24 cellular contexts compared by ENCODE assay signal in genomic region chr1:89737985-89738510, GRCh38.
DNase-seq lines count a peak whose midpoint lies in the region; ATAC-seq, FAIRE-seq and TF ChIP-seq lines count a peak whose summit lies in the region.
"Had no signal": no experiment of that assay in that cellular context is flagged by ENCODE, and none has a peak within 500 bp of the region (broad histone marks: within the 10 kb centered on the region; RNA-seq: fewer than 3 reads in every experiment).

No MANE protein-coding gene starts in this region.

- no peak overlapping the region for H3K4me3 ChIP-seq in CD8-positive, alpha-beta memory T cell (ENCODE audit: low read length)
- H3K4me3 ChIP-seq in mesenchymal stem cell (ENCODE audit: insufficient read depth in 1 of 2, low read depth in 1 of 2, low read length in 2 of 2) (no peak overlapping the region), HepG2 (replicated peaks in 1 of 3; ENCODE audit: insufficient read depth in 1 of 3, low read depth in 2 of 3, low read length in 3 of 3) (no peak overlapping the region)
- H3K4me3 ChIP-seq: GM23338, neural progenitor cell, right atrium auricular region, SJCRH30, spleen, uterus had no signal

- BruUV-seq in HepG2 (replicated peaks; lab: Mats Ljungman, UMichigan), result no TSS peak

- H4K91ac ChIP-seq in mesenchymal stem cell (ENCODE audit: low read length), result no peak overlapping the region

- CTCF ChIA-PET in activated CD4-positive, alpha-beta T cell treated with anti-CD3 and anti-CD28 coated beads for 36 hours (lab: Charles Lee), result interaction anchor here (1.1 kb wide), 2 partner anchors 10 to 58 kb away, joined by 3 read pairs; no protein-coding TSS in a partner anchor
- CTCF ChIA-PET in CD8-positive, alpha-beta memory T cell (lab: Charles Lee), result no interaction called here
- CTCF ChIA-PET in HepG2 (lab: Yijun Ruan, JAX; ENCODE audit: low intra/inter-chr PET ratio, low total read pairs), result no interaction called here

- H2BK12ac ChIP-seq in mesenchymal stem cell (ENCODE audit: low read length in 2 of 2), result peak overlapping the region in 1 of 2 experiments; percentile 7

- H2AFZ ChIP-seq in mesenchymal stem cell (ENCODE audit: low read depth, low read length) (no peak overlapping the region), HepG2 (ENCODE audit: low read length) (no peak overlapping the region)
- H2AFZ ChIP-seq: GM23338, neural progenitor cell had no signal

- POLR2A ChIA-PET in activated CD4-positive, alpha-beta T cell treated with anti-CD3 and anti-CD28 coated beads for 36 hours (lab: Charles Lee), result interaction anchor here (0.6 kb wide), 1 partner anchor 10 kb away, joined by 4 read pairs; no protein-coding TSS in a partner anchor
- POLR2A ChIA-PET in CD8-positive, alpha-beta memory T cell (lab: Charles Lee), result no interaction called here
- POLR2A ChIA-PET in HepG2 (lab: Yijun Ruan, JAX), result no interaction called here

- no peak overlapping the region for H3K4ac ChIP-seq in mesenchymal stem cell (ENCODE audit: low read depth in 1 of 2, low read length in 2 of 2)

- no peaks in the 10 kb centered on the region for H3K27me3 ChIP-seq in CD8-positive, alpha-beta memory T cell (ENCODE audit: insufficient read depth, low read length, poor library complexity, severe bottlenecking)
- no peaks in the 10 kb centered on the region for H3K27me3 ChIP-seq in mesenchymal stem cell (ENCODE audit: control insufficient read depth in 1 of 2, insufficient read depth in 1 of 2, low read length in 2 of 2)
- H3K27me3 ChIP-seq in HepG2 (ENCODE audit: control insufficient read depth in 1 of 2, insufficient read depth in 2 of 2, low read length in 2 of 2), result peaks cover 0 to 9% of the 10 kb centered on the region in 2 experiments; a peak in 3 of 5 replicates
- H3K27me3 ChIP-seq: neural progenitor cell, right atrium auricular region, SJCRH30, spleen, uterus had no signal

- TF ChIP-seq CTCF in HepG2 (CRISPR knock-in tag; IDR thresholded peaks at IDR 0.05), result no peak

- peak overlapping the region; percentile 9 for H3K4me3 Mint-ChIP-seq in activated CD4-positive, alpha-beta T cell treated with anti-CD3 and anti-CD28 coated beads for 36 hours
- no peak overlapping the region for H3K4me3 Mint-ChIP-seq in CD8-positive, alpha-beta memory T cell
- peak overlapping the region; percentile 54 for H3K4me3 Mint-ChIP-seq in activated naive CD8-positive, alpha-beta T cell
- H3K4me3 Mint-ChIP-seq: GM23338, neural progenitor cell had no signal

- H3K79me1 ChIP-seq in mesenchymal stem cell (replicated peaks; ENCODE audit: low read length, poor library complexity, severe bottlenecking), result no peaks in the 10 kb centered on the region

- no peak overlapping the region for H3K14ac ChIP-seq in mesenchymal stem cell (ENCODE audit: low read length in 2 of 2)

- no peak overlapping the region for H4K8ac ChIP-seq in mesenchymal stem cell (ENCODE audit: low read length)

- ATAC-seq in activated CD4-positive, alpha-beta T cell treated with anti-CD3 and anti-CD28 coated beads for 36 hours, result no peak
- no peak for ATAC-seq in HepG2

- no peak overlapping the region for H2BK15ac ChIP-seq in mesenchymal stem cell (ENCODE audit: low read depth, poor library complexity, severe bottlenecking)

- H2BK5ac ChIP-seq in mesenchymal stem cell (ENCODE audit: low read depth, low read length, poor library complexity, severe bottlenecking), result no peak overlapping the region

- H2AK5ac ChIP-seq in mesenchymal stem cell (ENCODE audit: low read length, severe bottlenecking), result no peak overlapping the region

- TF ChIP-seq RAD21 in HepG2 (CRISPR knock-in tag; IDR thresholded peaks at IDR 0.05), result no peak

- H3K79me2 ChIP-seq in HepG2 (ENCODE audit: insufficient read depth, low read length), result no peaks in the 10 kb centered on the region

- H3K36me3 ChIP-seq in CD8-positive, alpha-beta memory T cell (ENCODE audit: insufficient read depth, low read length), result no peaks in the 10 kb centered on the region
- no peaks in the 10 kb centered on the region for H3K36me3 ChIP-seq in mesenchymal stem cell (ENCODE audit: control insufficient read depth in 1 of 2, insufficient read depth in 2 of 2, low read depth in 1 of 2, low read length in 2 of 2)
- no peaks in the 10 kb centered on the region for H3K36me3 ChIP-seq in HepG2 (replicated peaks in 1 of 2; ENCODE audit: control insufficient read depth in 1 of 2, insufficient read depth in 2 of 2, low read length in 2 of 2)
- H3K36me3 ChIP-seq: neural progenitor cell, right atrium auricular region, SJCRH30, spleen, uterus had no signal

- peak overlapping the region; percentile 21 for H3K27ac Mint-ChIP-seq in activated CD4-positive, alpha-beta T cell treated with anti-CD3 and anti-CD28 coated beads for 36 hours
- H3K27ac Mint-ChIP-seq in CD8-positive, alpha-beta memory T cell, result peak overlapping the region in 5 of 8 donors; percentile 11 to 74 (median 53)
- peak overlapping the region; percentile 88 for H3K27ac Mint-ChIP-seq in activated naive CD8-positive, alpha-beta T cell
- H3K27ac Mint-ChIP-seq: GM23338, neural progenitor cell had no signal

- H3K27me3 Mint-ChIP-seq in activated CD4-positive, alpha-beta T cell treated with anti-CD3 and anti-CD28 coated beads for 36 hours, result no peaks in the 10 kb centered on the region
- no peaks in the 10 kb centered on the region for H3K27me3 Mint-ChIP-seq in CD8-positive, alpha-beta memory T cell
- no peaks in the 10 kb centered on the region for H3K27me3 Mint-ChIP-seq in activated naive CD8-positive, alpha-beta T cell

- H2BK120ac ChIP-seq in mesenchymal stem cell (ENCODE audit: low read depth, low read length), result no peak overlapping the region

- TF ChIP-seq EP300 in HepG2 (IDR thresholded peaks at IDR 0.05; ENCODE audit: low read depth in 2 of 2, low read length in 2 of 2) (no peak), HepG2 (CRISPR knock-in tag; IDR thresholded peaks at IDR 0.05; ENCODE audit: borderline replicate concordance) (no peak)

- H3K9ac ChIP-seq in mesenchymal stem cell (ENCODE audit: low read length), result no peak overlapping the region
- H3K9ac ChIP-seq in HepG2 (ENCODE audit: insufficient read depth, low read depth, low read length), result no peak overlapping the region
- H3K9ac ChIP-seq: neural progenitor cell had no signal

- no peak for DNase-seq in activated CD4-positive, alpha-beta T cell treated with anti-CD3 and anti-CD28 coated beads for 36 hours
- DNase-seq in activated CD4-positive, alpha-beta T cell treated with anti-CD3 and anti-CD28 coated beads for 48 hours, result no peak
- DNase-seq in CD8-positive, alpha-beta memory T cell, result no peak
- DNase-seq in mesenchymal stem cell (peak; percentile 40), head of caudate nucleus (no peak), HepG2 (ENCODE audit: low spot score) (no peak), HK-2 (ENCODE audit: unreplicated experiment) (no peak)
- DNase-seq: 8988T; activated CD4-positive, CD25-positive, alpha-beta regulatory T cell treated with anti-CD3 and anti-CD28 coated beads, Interleukin-2, amount 50 U/mL, for 72 hours; cerebellar nuclear complex; erythroblast; left cardiac atrium; NCI-H146; NCI-H446 treated with DMSO at 0.1 percent for 48 hours; NCI-H82; SJCRH30; spleen; stimulated activated CD4-positive, alpha-beta T cell treated with anti-CD3 and anti-CD28 coated beads, Interleukin-4, amount 100 ng/mL, for 1 hour; uterus had no signal

- no peak overlapping the region for H3K27ac ChIP-seq in CD8-positive, alpha-beta memory T cell (ENCODE audit: low read depth, low read length)
- H3K27ac ChIP-seq in mesenchymal stem cell (ENCODE audit: low read length, poor library complexity, severe bottlenecking) (no peak overlapping the region), HepG2 (ENCODE audit: extremely low read length, insufficient read depth, low read length) (no peak overlapping the region)
- H3K27ac ChIP-seq: HL-60, neural progenitor cell, right atrium auricular region, SJCRH30, uterus had no signal

- intact Hi-C loops in activated CD4-positive, alpha-beta T cell treated with anti-CD3 and anti-CD28 coated beads for 36 hours (cut with DNase I, micrococcal nuclease), result loop anchor here in 1 of 2 experiments (2.0 kb wide), 1 partner anchor 21 kb away; no protein-coding TSS in a partner anchor
- intact Hi-C loops in head of caudate nucleus (cut with DNase I), result no loop called here
- intact Hi-C loops in HepG2 (cut with micrococcal nuclease; ENCODE audit: unreplicated experiment), result no loop called here

- no peak overlapping the region for H3K4me2 ChIP-seq in mesenchymal stem cell (ENCODE audit: low read length, poor library complexity, severe bottlenecking)
- H3K4me2 ChIP-seq in HepG2 (ENCODE audit: low read depth, low read length), result no peak overlapping the region
- H3K4me2 ChIP-seq: GM23338, neural progenitor cell had no signal

- H3K4me1 Mint-ChIP-seq in activated CD4-positive, alpha-beta T cell treated with anti-CD3 and anti-CD28 coated beads for 36 hours, result peaks cover 48% of the 10 kb centered on the region
- H3K4me1 Mint-ChIP-seq in CD8-positive, alpha-beta memory T cell, result peaks cover 44 to 57% (median 53%) of the 10 kb centered on the region in 3 donors
- H3K4me1 Mint-ChIP-seq in activated naive CD8-positive, alpha-beta T cell (ENCODE audit: low read depth), result peaks cover 59% of the 10 kb centered on the region
- H3K4me1 Mint-ChIP-seq: neural progenitor cell had no signal

- no peak overlapping the region for H3K23ac ChIP-seq in mesenchymal stem cell (ENCODE audit: low read length in 2 of 2)

- FAIRE-seq in HepG2 (lab: Jason Lieb, UNC), result no peak

- no peaks in the 10 kb centered on the region for H3K9me3 Mint-ChIP-seq in activated CD4-positive, alpha-beta T cell treated with anti-CD3 and anti-CD28 coated beads for 36 hours (ENCODE audit: low read depth)
- H3K9me3 Mint-ChIP-seq in CD8-positive, alpha-beta memory T cell, result no peaks in the 10 kb centered on the region
- no peaks in the 10 kb centered on the region for H3K9me3 Mint-ChIP-seq in activated naive CD8-positive, alpha-beta T cell (ENCODE audit: low read depth)
- H3K9me3 Mint-ChIP-seq: GM23338, neural progenitor cell had no signal

- H3K9me3 ChIP-seq in CD8-positive, alpha-beta memory T cell (ENCODE audit: low read length), result no peaks in the 10 kb centered on the region
- no peaks in the 10 kb centered on the region for H3K9me3 ChIP-seq in mesenchymal stem cell (ENCODE audit: control insufficient read depth, low read length)
- no peaks in the 10 kb centered on the region for H3K9me3 ChIP-seq in HepG2 (ENCODE audit: low read length)
- H3K9me3 ChIP-seq: right atrium auricular region, SJCRH30, spleen, uterus had no signal

- no peaks in the 10 kb centered on the region for H4K20me1 ChIP-seq in HepG2 (ENCODE audit: insufficient read depth, low read length)

- H3K18ac ChIP-seq in mesenchymal stem cell (ENCODE audit: low read depth in 1 of 2, low read length in 2 of 2), result no peak overlapping the region

- in situ Hi-C loops in HepG2 (cut with HindIII; ENCODE audit: extremely low pct_ligation_motif_present, low pct_unique_long_range_greater_than_20kb), result no loop called here

- peaks cover 5% of the 10 kb centered on the region for H3K36me3 Mint-ChIP-seq in activated CD4-positive, alpha-beta T cell treated with anti-CD3 and anti-CD28 coated beads for 36 hours (ENCODE audit: low read depth)
- H3K36me3 Mint-ChIP-seq in CD8-positive, alpha-beta memory T cell, result peaks cover 0 to 10% (median 0%) of the 10 kb centered on the region in 3 donors
- H3K36me3 Mint-ChIP-seq in activated naive CD8-positive, alpha-beta T cell, result peaks cover 5% of the 10 kb centered on the region
- H3K36me3 Mint-ChIP-seq: neural progenitor cell had no signal

- H3K4me1 ChIP-seq in CD8-positive, alpha-beta memory T cell (ENCODE audit: insufficient read depth, low read length), result peaks cover 30% of the 10 kb centered on the region
- H3K4me1 ChIP-seq in mesenchymal stem cell (ENCODE audit: control insufficient read depth, insufficient read depth, low read depth, low read length) (no peaks in the 10 kb centered on the region), HepG2 (ENCODE audit: insufficient read depth, low read length) (no peaks in the 10 kb centered on the region)
- H3K4me1 ChIP-seq: neural progenitor cell, SJCRH30, uterus had no signal

- WGBS in mesenchymal stem cell, result 91% methylated on average over 9 of the region's 10 CpGs
- 35% methylated on average over 8 of the region's 10 CpGs for WGBS in HepG2 (ENCODE audit: low lambda C conversion rate)

- TF ChIP-seq POLR2A in HepG2 (IDR thresholded peaks at IDR 0.05; ENCODE audit: insufficient read depth in 1 of 2, low read depth in 2 of 2, low read length in 2 of 2), result no peak

Comparison
In these comparisons a context has a peak if more than half of its experiments do, and no peak if none do; other contexts are left out.
1. H3K27ac Mint-ChIP-seq: peak in every context shown above with its lines; median percentile 88 in activated naive CD8-positive, alpha-beta T cell; 53 in CD8-positive, alpha-beta memory T cell; 21 in activated CD4-positive, alpha-beta T cell treated with anti-CD3 and anti-CD28 coated beads for 36 hours.
2. H3K4me3 Mint-ChIP-seq: peak in activated CD4-positive, alpha-beta T cell treated with anti-CD3 and anti-CD28 coated beads for 36 hours (single experiment) and activated naive CD8-positive, alpha-beta T cell (single experiment); none in CD8-positive, alpha-beta memory T cell (0 of 7).